In genomic region chr7:25672476-25672875, GRCh38 we compare ENCODE assay signal across 27 cellular contexts.
DNase-seq lines count a peak whose midpoint lies in the region; ATAC-seq, FAIRE-seq and TF ChIP-seq lines count a peak whose summit lies in the region.
"Had no signal": no experiment of that assay in that cellular context is flagged by ENCODE, and none has a peak within 500 bp of the region (broad histone marks: within the 10 kb centered on the region; RNA-seq: fewer than 3 reads in every experiment).

No MANE protein-coding gene starts in this region.

- intact Hi-C loops in esophagus muscularis mucosa (cut with DNase I) (loop anchor here (5.0 kb wide), 1 partner anchor 180 kb away; no protein-coding TSS in a partner anchor), sciatic nerve (cut with DNase I) (no loop called here)

- H3K9me2 ChIP-seq in OCI-LY1 (ENCODE audit: low read depth, low read length), result no peaks in the 10 kb centered on the region

- H3K27me3 ChIP-seq in OCI-LY1 (ENCODE audit: insufficient read depth, low read length) (no peaks in the 10 kb centered on the region), esophagus muscularis mucosa (no peaks in the 10 kb centered on the region)
- H3K27me3 ChIP-seq: breast epithelium, esophagus squamous epithelium, left lung, transverse colon had no signal

- H4K20me1 ChIP-seq in OCI-LY1 (ENCODE audit: insufficient read depth, low read length), result no peaks in the 10 kb centered on the region

- H2AFZ ChIP-seq in OCI-LY1 (ENCODE audit: low read length), result no peak overlapping the region

- DNase-seq in esophagus muscularis mucosa (ENCODE audit: extremely low spot score) (peak; percentile 31), sciatic nerve (ENCODE audit: low spot score) (no peak), mesothelial cell of epicardium (ENCODE audit: low spot score in 2 of 2, unreplicated experiment in 2 of 2) (no peak), dermis blood vessel endothelial cell (no peak)
- DNase-seq: activated CD4-positive, alpha-beta memory T cell treated with anti-CD3 and anti-CD28 coated beads for 36 hours; activated CD4-positive, CD25-positive, alpha-beta regulatory T cell treated with anti-CD3 and anti-CD28 coated beads, Interleukin-2, amount 50 U/mL, for 72 hours; activated CD8-positive, alpha-beta memory T cell treated with anti-CD3 and anti-CD28 coated beads, Interleukin-2, amount 50 U/mL, for 48 hours; activated naive CD4-positive, alpha-beta T cell treated with anti-CD3 and anti-CD28 coated beads, Interleukin-2, amount 50 U/mL, for 16 hours; amniotic stem cell; cortex of kidney; EL; esophagus squamous epithelium; IMR-90; left lung; midbrain; naive thymus-derived CD4-positive, alpha-beta T cell; NCI-H1048; NCI-H2029; NCI-H526; transverse colon had no signal

- no peak overlapping the region for H3K4me2 ChIP-seq in OCI-LY1 (ENCODE audit: low read length)

- H3K36me3 ChIP-seq in OCI-LY1 (ENCODE audit: insufficient read depth, low read length) (no peaks in the 10 kb centered on the region), esophagus muscularis mucosa (no peaks in the 10 kb centered on the region)
- H3K36me3 ChIP-seq: breast epithelium, esophagus squamous epithelium, left lung, transverse colon had no signal

- H3K27ac Mint-ChIP-seq in mesothelial cell of epicardium, result no peak overlapping the region
- H3K27ac Mint-ChIP-seq: activated CD4-positive, alpha-beta memory T cell treated with anti-CD3 and anti-CD28 coated beads for 36 hours; activated T-helper 17 cell treated with anti-CD3 and anti-CD28 coated beads, Interleukin-2, amount 50 U/mL, for 72 hours; naive thymus-derived CD4-positive, alpha-beta T cell had no signal

- H3K4me1 ChIP-seq in OCI-LY1 (ENCODE audit: insufficient read depth, low read length, severe bottlenecking) (no peaks in the 10 kb centered on the region), esophagus muscularis mucosa (peaks cover 11 to 48% (median 36%) of the 10 kb centered on the region in 4 donors)
- H3K4me1 ChIP-seq: breast epithelium, left lung had no signal

- no peaks in the 10 kb centered on the region for H3K79me2 ChIP-seq in OCI-LY1 (ENCODE audit: insufficient read depth, low read length)

- ATAC-seq in sciatic nerve (peak; percentile 39), GM21423 (IDR thresholded peaks at IDR 0.05; ENCODE audit: unreplicated experiment) (no peak)
- ATAC-seq: activated T-helper 17 cell treated with anti-CD3 and anti-CD28 coated beads, Interleukin-2, amount 50 U/mL, for 72 hours; left lung; naive thymus-derived CD4-positive, alpha-beta T cell had no signal

- TF ChIP-seq CTCF in OCI-LY1 (IDR thresholded peaks at IDR 0.05; ENCODE audit: low read length) (peak; percentile 29; the same call in 1 of the 2 replicates), esophagus muscularis mucosa (IDR thresholded peaks at IDR 0.05) (no peak), mesothelial cell of epicardium (IDR thresholded peaks at IDR 0.05; ENCODE audit: unreplicated experiment) (no peak)

- H3K4me3 ChIP-seq in OCI-LY1 (ENCODE audit: low read depth, low read length, poor library complexity, severe bottlenecking) (no peak overlapping the region), esophagus muscularis mucosa (no peak overlapping the region)
- H3K4me3 ChIP-seq: breast epithelium, esophagus squamous epithelium, left lung, transverse colon had no signal

- WGBS in esophagus muscularis mucosa, result 51% methylated on average over 4 of the region's 4 CpGs

- no peak overlapping the region for H3K9ac ChIP-seq in OCI-LY1 (ENCODE audit: low read length)

- TF ChIP-seq POLR2A in esophagus muscularis mucosa (IDR thresholded peaks at IDR 0.05; ENCODE audit: low read depth), result no peak

- H3K27ac ChIP-seq in OCI-LY1 (ENCODE audit: low read depth, low read length, poor library complexity, severe bottlenecking) (no peak overlapping the region), esophagus muscularis mucosa (replicated peaks in 1 of 4) (no peak overlapping the region)
- H3K27ac ChIP-seq: breast epithelium, C4-2B had no signal

- H3K4me3 Mint-ChIP-seq in mesothelial cell of epicardium, result no peak overlapping the region
- H3K4me3 Mint-ChIP-seq: activated CD4-positive, alpha-beta memory T cell treated with anti-CD3 and anti-CD28 coated beads for 36 hours; activated T-helper 17 cell treated with anti-CD3 and anti-CD28 coated beads, Interleukin-2, amount 50 U/mL, for 72 hours; naive thymus-derived CD4-positive, alpha-beta T cell had no signal

- H3K9me3 Mint-ChIP-seq in mesothelial cell of epicardium, result no peaks in the 10 kb centered on the region
- H3K9me3 Mint-ChIP-seq: activated CD4-positive, alpha-beta memory T cell treated with anti-CD3 and anti-CD28 coated beads for 36 hours; activated T-helper 17 cell treated with anti-CD3 and anti-CD28 coated beads, Interleukin-2, amount 50 U/mL, for 72 hours; naive thymus-derived CD4-positive, alpha-beta T cell had no signal

- H3F3A ChIP-seq in OCI-LY1 (ENCODE audit: insufficient read depth, low read length), result no peaks in the 10 kb centered on the region

- H3K27me3 Mint-ChIP-seq in mesothelial cell of epicardium (ENCODE audit: low read depth), result no peaks in the 10 kb centered on the region

- H3K36me3 Mint-ChIP-seq in mesothelial cell of epicardium, result no peaks in the 10 kb centered on the region
- H3K36me3 Mint-ChIP-seq: activated CD4-positive, alpha-beta memory T cell treated with anti-CD3 and anti-CD28 coated beads for 36 hours; naive thymus-derived CD4-positive, alpha-beta T cell had no signal

- H3K9me3 ChIP-seq in OCI-LY1 (ENCODE audit: low read length) (no peaks in the 10 kb centered on the region), esophagus muscularis mucosa (no peaks in the 10 kb centered on the region)
- H3K9me3 ChIP-seq: breast epithelium, esophagus squamous epithelium, left lung, transverse colon had no signal

- peaks cover 45% of the 10 kb centered on the region for H3K4me1 Mint-ChIP-seq in mesothelial cell of epicardium
- H3K4me1 Mint-ChIP-seq: activated T-helper 17 cell treated with anti-CD3 and anti-CD28 coated beads, Interleukin-2, amount 50 U/mL, for 72 hours; naive thymus-derived CD4-positive, alpha-beta T cell had no signal

- no peak for TF ChIP-seq EP300 in esophagus muscularis mucosa (IDR thresholded peaks at IDR 0.05)

- peak; percentile 77 for FAIRE-seq in G401.6 (lab: Jason Lieb, UNC)
- FAIRE-seq: frontal cortex had no signal
